13 cellular contexts compared by ENCODE assay signal in genomic region chr21:43827015-43827611, GRCh38. TPM values are rescaled to one million over a fixed set of nuclear protein-coding genes. Genes with fewer than 3 reads are reported as not detected.
DNase-seq lines count a peak whose midpoint lies in the region; ATAC-seq and TF ChIP-seq lines count a peak whose summit lies in the region.
"Had no signal": no experiment of that assay in that cellular context is flagged by ENCODE, and none has a peak within 500 bp of the region (broad histone marks: within the 10 kb centered on the region; RNA-seq: fewer than 3 reads in every experiment).

No MANE protein-coding gene starts in this region.

- no peak overlapping the region for H3K4me3 ChIP-seq in left ventricle myocardium inferior
- H3K4me3 ChIP-seq in upper lobe of left lung: no peak overlapping the region
- H3K4me3 ChIP-seq: BLaER1 had no signal

- H3K4me1 ChIP-seq in left ventricle myocardium inferior (peaks cover 10% of the 10 kb centered on the region), upper lobe of left lung (peaks cover 0 to 10% (median 2%) of the 10 kb centered on the region in 4 donors)

- DNase-seq in Right ventricle myocardium superior: no peak
- no peak for DNase-seq in left ventricle myocardium inferior
- DNase-seq in T1000 (lab: John Stamatoyannopoulos, UW): peak; percentile 60
- peak; percentile 53 for DNase-seq in left cardiac atrium
- DNase-seq in upper lobe of left lung: no peak
- DNase-seq in stimulated activated CD4-positive, alpha-beta T cell treated with anti-CD3 and anti-CD28 coated beads, Interleukin-2, amount 100 ng/mL, for 48 hours: no peak
- DNase-seq: activated naive CD8-positive, alpha-beta T cell treated with anti-CD3 and anti-CD28 coated beads, Interleukin-2, amount 10 ng/mL, durations not matched to agents 7 days and 5 days; GOT3; stimulated activated CD8-positive, alpha-beta memory T cell treated with anti-CD3 and anti-CD28 coated beads, Interleukin-4, amount 100 ng/mL, for 48 hours; WERI-Rb-1 had no signal

- H3K9me3 ChIP-seq in left ventricle myocardium inferior (replicated peaks) (no peaks in the 10 kb centered on the region), upper lobe of left lung (no peaks in the 10 kb centered on the region)

- H3K27ac ChIP-seq in left ventricle myocardium inferior (replicated peaks) (no peak overlapping the region), upper lobe of left lung (no peak overlapping the region)
- H3K27ac ChIP-seq: BLaER1, WERI-Rb-1 had no signal

- no peak for TF ChIP-seq EP300 in upper lobe of left lung (IDR thresholded peaks at IDR 0.05)

- ATAC-seq in Right ventricle myocardium superior (ENCODE audit: poor library complexity) (peak; percentile 28), left cardiac atrium (peak in 1 of 2 donors; percentile 64), upper lobe of left lung (ENCODE audit: low FRiP score in 2 of 2) (peak; percentile 15 to 69), HG03571 (IDR thresholded peaks at IDR 0.05; ENCODE audit: unreplicated experiment) (no peak), HG02973 (IDR thresholded peaks at IDR 0.05; ENCODE audit: unreplicated experiment) (no peak)

- H3K36me3 ChIP-seq in left ventricle myocardium inferior (no peaks in the 10 kb centered on the region), upper lobe of left lung (no peaks in the 10 kb centered on the region)
- H3K36me3 ChIP-seq: BLaER1, WERI-Rb-1 had no signal

- intact Hi-C loops in Right ventricle myocardium superior (cut with DNase I): loop anchor here (5.0 kb wide), 1 partner anchor 125 kb away; no protein-coding TSS in a partner anchor
- intact Hi-C loops in left ventricle myocardium inferior (cut with micrococcal nuclease): no loop called here
- intact Hi-C loops in left cardiac atrium (cut with DNase I): no loop called here

- H3K27me3 ChIP-seq in left ventricle myocardium inferior (ENCODE audit: low read depth) (peaks cover 56% of the 10 kb centered on the region), upper lobe of left lung (no peaks in the 10 kb centered on the region)
- H3K27me3 ChIP-seq: BLaER1 had no signal

- 79 to 90% methylated on average over 15 to 18 of the region's 18 CpGs for WGBS in upper lobe of left lung, 2 donors

- no peak for TF ChIP-seq POLR2A in upper lobe of left lung (IDR thresholded peaks at IDR 0.05)

- TF ChIP-seq CTCF in left ventricle myocardium inferior (IDR thresholded peaks at IDR 0.05; ENCODE audit: borderline replicate concordance) (no peak), upper lobe of left lung (IDR thresholded peaks at IDR 0.05) (no peak)

RNA-seq across cellular contexts. Expression of gene RRP1, which starts 37.7 kb away (rescaled TPM):
- total RNA-seq in Right ventricle myocardium superior (9.4 TPM), left ventricle myocardium inferior (8.5 TPM), left cardiac atrium (10 to 100 TPM; 10.6 to 14.9 TPM), upper lobe of left lung (10 to 100 TPM; 12.0 to 25.1 (median 20.9) TPM)

RNA-seq across cellular contexts. Expression of gene AGPAT3, which starts 37.9 kb away (rescaled TPM):
- total RNA-seq in Right ventricle myocardium superior: 96.3 TPM
- 79.6 TPM for total RNA-seq in left ventricle myocardium inferior
- total RNA-seq in left cardiac atrium: 10 to 100 TPM; 65.1 to 69.4 TPM
- total RNA-seq in upper lobe of left lung: 100 to 1,000 TPM in 1 of 6 donors, 10 to 100 TPM in 5; 55.0 to 102 (median 70.0) TPM

RNA-seq across cellular contexts. Expression of gene CSTB, which starts 51.0 kb away (rescaled TPM):
- total RNA-seq in Right ventricle myocardium superior: 36.1 TPM
- total RNA-seq in left ventricle myocardium inferior: 40.6 TPM
- 10 to 100 TPM; 33.0 to 40.2 TPM for total RNA-seq in left cardiac atrium
- total RNA-seq in upper lobe of left lung: 100 to 1,000 TPM in 2 of 6 donors, 10 to 100 TPM in 4; 19.9 to 122 (median 51.3) TPM

Comparison
In these comparisons a context has a peak if more than half of its experiments do, and no peak if none do; other contexts are left out.
1. DNase-seq: peak in T1000 (single experiment) and left cardiac atrium (single experiment); none in Right ventricle myocardium superior (single experiment), left ventricle myocardium inferior (single experiment), upper lobe of left lung (0 of 2) and stimulated activated CD4-positive, alpha-beta T cell treated with anti-CD3 and anti-CD28 coated beads, Interleukin-2, amount 100 ng/mL, for 48 hours (0 of 2).
2. ATAC-seq: peak in Right ventricle myocardium superior (single experiment) and upper lobe of left lung (2 of 2); none in HG03571 (single experiment) and HG02973 (single experiment).